ENCODE assay signal across 11 cellular contexts in genomic region chr17:29243792-29244191, GRCh38. TPM values are rescaled to one million over a fixed set of nuclear protein-coding genes. Genes with fewer than 3 reads are reported as not detected.
A peak's percentile ranks its signal among the peaks of the same experiment; 100 is the strongest.
DNase-seq lines count a peak whose midpoint lies in the region; ATAC-seq, FAIRE-seq and TF ChIP-seq lines count a peak whose summit lies in the region.
"Had no signal": no experiment of that assay in that cellular context is flagged by ENCODE, and none has a peak within 500 bp of the region (broad histone marks: within the 10 kb centered on the region; RNA-seq: fewer than 3 reads in every experiment).

No MANE protein-coding gene starts in this region.

- no peaks in the 10 kb centered on the region for H3K27me3 ChIP-seq in SJCRH30

- TF ChIP-seq CTCF in AG10803 (conservative IDR thresholded peaks at IDR 0.05; ENCODE audit: low read length) (peak; percentile 63), GM20000 (IDR thresholded peaks at IDR 0.05; ENCODE audit: extremely low read depth, missing control alignments) (no peak)

- H3K4me1 ChIP-seq in SJCRH30 = peaks cover 3% of the 10 kb centered on the region; the same call in 1 of the 2 replicates

- intact Hi-C loops in left cardiac atrium (cut with DNase I) = no loop called here

- DNase-seq in AG10803 (ENCODE audit: low read depth) (peak; percentile 44), GM20000 (ENCODE audit: low spot score) (peak; percentile 30), SJCRH30 (peak; percentile 31 to 45), germinal center (ENCODE audit: low spot score) (peak; percentile 29), epidermal melanocyte (ENCODE audit: insufficient read length, low spot score) (no peak), RCC 7860 (ENCODE audit: low spot score) (no peak), left cardiac atrium (no peak)
- DNase-seq: central memory CD4-positive, alpha-beta T cell; stimulated activated naive CD4-positive, alpha-beta T cell had no signal

- no peaks in the 10 kb centered on the region for H3K36me3 ChIP-seq in SJCRH30

- no peak overlapping the region for H3K4me3 ChIP-seq in AG10803 (ENCODE audit: low read length)
- H3K4me3 ChIP-seq in SJCRH30 = no peak overlapping the region

- H3K27ac ChIP-seq in SJCRH30 = no peak overlapping the region

- ATAC-seq in HG02970 (IDR thresholded peaks at IDR 0.05; ENCODE audit: low FRiP score, unreplicated experiment) (no peak), left cardiac atrium (no peak)

- no peaks in the 10 kb centered on the region for H3K9me3 ChIP-seq in SJCRH30 (replicated peaks)

- no peak for FAIRE-seq in RCC 7860 (lab: Jason Lieb, UNC)

RNA-seq across cellular contexts. Expression of gene CRYBA1, which starts 2.9 kb away (rescaled TPM):
- not detected in 2 replicates for total RNA-seq in SJCRH30 (2014; rRNA removed; shearing (Covaris generic))
- not detected for total RNA-seq in left cardiac atrium
- total RNA-seq: myocyte had no signal

RNA-seq across cellular contexts. Expression of gene NUFIP2, which starts 50.2 kb away (rescaled TPM):
- 60.2 and 68.0 TPM in 2 replicates for total RNA-seq in SJCRH30 (2014; rRNA removed; shearing (Covaris generic))
- total RNA-seq in left cardiac atrium = 10 to 100 TPM; 31.8 to 48.3 TPM

Comparison
In these comparisons a context has a peak if more than half of its experiments do, and no peak if none do; other contexts are left out.
1. DNase-seq: peak in AG10803 (single experiment), GM20000 (single experiment), SJCRH30 (2 of 2) and germinal center (single experiment); none in epidermal melanocyte (single experiment), RCC 7860 (single experiment) and left cardiac atrium (single experiment).